ENCODE assay signal across 9 cellular contexts in the genomic region with DNA sequence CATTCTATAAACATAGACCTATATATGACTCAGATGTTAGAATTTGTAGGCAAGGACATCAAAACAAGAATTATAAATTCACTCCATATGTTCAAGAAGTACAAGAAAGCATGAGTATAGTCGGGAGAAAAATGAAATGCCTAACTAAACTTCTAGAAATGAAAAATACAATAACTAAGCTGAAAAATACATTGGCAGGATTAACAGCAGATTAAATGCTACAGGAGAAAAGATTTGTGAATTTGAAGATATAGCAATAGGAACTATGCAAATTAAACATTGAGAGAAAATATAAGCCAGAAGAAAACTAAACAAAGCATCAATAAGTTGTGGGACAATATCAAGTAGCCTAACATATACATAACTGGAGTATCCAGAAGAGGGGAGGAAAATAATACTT. TPM values are rescaled to one million over a fixed set of nuclear protein-coding genes. Genes with fewer than 3 reads are reported as not detected.
"Had no signal": no experiment of that assay in that cellular context is flagged by ENCODE, and none has a peak within 500 bp of the region (broad histone marks: within the 10 kb centered on the region; RNA-seq: fewer than 3 reads in every experiment).

No MANE protein-coding gene starts in this region.

- FAIRE-seq: H1, H54 had no signal

- DNase-seq: H9, HCEC 1CT, HFFc6, IMR-90, KBM-7 had no signal

- H3K4me3 ChIP-seq: GM23338 had no signal

- ATAC-seq: GM23338 had no signal

- H3K4me2 ChIP-seq: GM23338 had no signal

- H3K27ac ChIP-seq: HL-60 had no signal

- H2AFZ ChIP-seq: GM23338 had no signal

RNA-seq across cellular contexts. Expression of a gene that starts 55.3 kb away (rescaled TPM):
- total RNA-seq: H1, H9 had no signal
